In genomic region chr10:8416192-8416701, GRCh38 we compare ENCODE assay signal across 12 cellular contexts.
DNase-seq lines count a peak whose midpoint lies in the region; ATAC-seq, FAIRE-seq and TF ChIP-seq lines count a peak whose summit lies in the region.
"Had no signal": no experiment of that assay in that cellular context is flagged by ENCODE, and none has a peak within 500 bp of the region (broad histone marks: within the 10 kb centered on the region; RNA-seq: fewer than 3 reads in every experiment).

No MANE protein-coding gene starts in this region.

- H3K9me3 ChIP-seq in MM.1S (replicated peaks; ENCODE audit: insufficient read depth, low read length) = no peaks in the 10 kb centered on the region

- no peaks in the 10 kb centered on the region for H3F3A ChIP-seq in MM.1S (ENCODE audit: insufficient read depth, low read length)

- no peaks in the 10 kb centered on the region for H3K4me1 ChIP-seq in MM.1S (ENCODE audit: low read length)

- no peak for TF ChIP-seq CTCF in GM20000 (IDR thresholded peaks at IDR 0.05; ENCODE audit: extremely low read depth, missing control alignments)
- TF ChIP-seq CTCF in MM.1S (IDR thresholded peaks at IDR 0.05; ENCODE audit: low read length) = no peak

- DNase-seq in GM12892 (ENCODE audit: insufficient read length) (no peak), GM20000 (ENCODE audit: low spot score) (peak; percentile 20), MM.1S (peak; percentile 14), superior temporal gyrus (ENCODE audit: extremely low spot score) (no peak), NCI-H146 (lab: John Stamatoyannopoulos, UW) (no peak), HEK293T (ENCODE audit: extremely low spot score) (no peak)
- DNase-seq in central memory CD4-positive, alpha-beta T cell = peak; percentile 81
- DNase-seq: DMS53, foreskin fibroblast had no signal

- H2AFZ ChIP-seq in MM.1S (ENCODE audit: low read length) = no peak overlapping the region

- no peaks in the 10 kb centered on the region for H3K79me2 ChIP-seq in MM.1S (ENCODE audit: low read length)

- POLR2A ChIA-PET in HEK293T (lab: Yijun Ruan, JAX) = interaction anchor here (0.6 kb wide), 1 partner anchor 292 kb away, joined by 3 read pairs; no protein-coding TSS in a partner anchor

- H3K9me2 ChIP-seq in MM.1S (replicated peaks; ENCODE audit: insufficient read depth, low read length) = no peaks in the 10 kb centered on the region

- no peak for ATAC-seq in GM21717 (IDR thresholded peaks at IDR 0.05; ENCODE audit: unreplicated experiment)
- ATAC-seq: WTC11 had no signal

- peak; percentile 88 for FAIRE-seq in GM12892 (lab: Jason Lieb, UNC)

- no peaks in the 10 kb centered on the region for H4K20me1 ChIP-seq in MM.1S (ENCODE audit: insufficient read depth, low read length)

- H3K36me3 ChIP-seq in MM.1S (replicated peaks; ENCODE audit: insufficient read depth, low read length) = no peaks in the 10 kb centered on the region
- H3K36me3 ChIP-seq: cardiac muscle cell had no signal

- no peak overlapping the region for H3K4me2 ChIP-seq in MM.1S (ENCODE audit: low read depth, low read length)

- CTCF ChIA-PET in HEK293T (lab: Yijun Ruan, JAX) = interaction anchor here (0.6 kb wide), 1 partner anchor 13 kb away, joined by 3 read pairs; no protein-coding TSS in a partner anchor

- H3K4me3 ChIP-seq in MM.1S (ENCODE audit: low read length) = no peak overlapping the region
- H3K4me3 ChIP-seq: cardiac muscle cell had no signal

- TF ChIP-seq POLR2A in GM12892 (IDR thresholded peaks at IDR 0.05; ENCODE audit: low read depth, low read length) = no peak

- no peak overlapping the region for H3K27ac ChIP-seq in MM.1S (ENCODE audit: low read length)
- H3K27ac ChIP-seq: cardiac muscle cell had no signal

- H3K27me3 ChIP-seq in MM.1S (replicated peaks; ENCODE audit: insufficient read depth, low read length) = no peaks in the 10 kb centered on the region
- H3K27me3 ChIP-seq: cardiac muscle cell had no signal

- H3K9ac ChIP-seq in MM.1S (ENCODE audit: low read length) = no peak overlapping the region

TF ChIP-seq in HEK293T, 16 proteins besides CTCF, POLR2A, EP300 and RAD21:
- no peak for TF ChIP-seq L3MBTL2 (conservative IDR thresholded peaks at IDR 0.05)
- TF ChIP-seq, protein P1, sequence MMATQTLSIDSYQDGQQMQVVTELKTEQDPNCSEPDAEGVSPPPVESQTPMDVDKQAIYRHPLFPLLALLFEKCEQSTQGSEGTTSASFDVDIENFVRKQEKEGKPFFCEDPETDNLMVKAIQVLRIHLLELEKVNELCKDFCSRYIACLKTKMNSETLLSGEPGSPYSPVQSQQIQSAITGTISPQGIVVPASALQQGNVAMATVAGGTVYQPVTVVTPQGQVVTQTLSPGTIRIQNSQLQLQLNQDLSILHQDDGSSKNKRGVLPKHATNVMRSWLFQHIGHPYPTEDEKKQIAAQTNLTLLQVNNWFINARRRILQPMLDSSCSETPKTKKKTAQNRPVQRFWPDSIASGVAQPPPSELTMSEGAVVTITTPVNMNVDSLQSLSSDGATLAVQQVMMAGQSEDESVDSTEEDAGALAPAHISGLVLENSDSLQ (IDR thresholded peaks at IDR 0.05) = no peak
- TF ChIP-seq FOXM1 (IDR thresholded peaks at IDR 0.05; ENCODE audit: borderline replicate concordance) = no peak
- TF ChIP-seq ELF4 (IDR thresholded peaks at IDR 0.05) = no peak

Comparison
In these comparisons a context has a peak if more than half of its experiments do, and no peak if none do; other contexts are left out.
1. DNase-seq: peak in GM20000 (single experiment), MM.1S (single experiment) and central memory CD4-positive, alpha-beta T cell (single experiment); none in GM12892 (single experiment), superior temporal gyrus (single experiment), NCI-H146 (single experiment) and HEK293T (single experiment).